ENCODE assay signal across 37 cellular contexts in the genomic region with DNA sequence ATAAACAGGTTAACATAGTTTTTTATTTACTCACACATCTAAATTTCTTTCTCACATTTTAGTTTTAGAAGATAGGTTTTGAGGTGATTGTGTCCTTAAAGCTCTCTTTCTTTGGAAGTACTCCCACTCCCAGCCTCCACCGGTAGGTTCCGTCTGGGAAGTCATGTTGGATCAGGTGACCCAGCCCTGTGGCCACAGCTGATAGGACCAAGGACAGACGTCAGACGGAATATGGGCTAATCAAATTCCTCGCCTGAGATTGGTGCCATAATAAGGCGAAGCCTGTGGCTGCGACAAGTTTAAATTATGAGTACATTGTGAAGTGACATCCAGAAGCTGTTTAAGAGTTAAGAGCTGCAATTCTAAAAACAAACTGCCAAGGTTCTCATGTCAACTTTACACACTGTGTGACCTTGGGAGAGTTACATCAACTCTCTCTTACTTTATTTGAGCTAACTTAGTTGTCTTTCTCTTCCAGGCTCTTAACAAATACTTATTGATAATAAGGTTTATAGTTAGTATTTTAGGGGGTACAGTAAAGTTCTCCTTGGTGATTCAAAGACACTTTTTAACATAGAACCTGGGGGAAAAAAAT.
"Had no signal": no experiment of that assay in that cellular context is flagged by ENCODE, and none has a peak within 500 bp of the region (broad histone marks: within the 10 kb centered on the region; RNA-seq: fewer than 3 reads in every experiment).

No MANE protein-coding gene starts in this region.

- H3K4me3 Mint-ChIP-seq: activated CD4-positive, alpha-beta memory T cell treated with anti-CD3 and anti-CD28 coated beads, Interleukin-2, amount 10 ng/mL, durations not matched to agents 7 days and 5 days; activated CD4-positive, alpha-beta T cell treated with anti-CD3 and anti-CD28 coated beads for 36 hours; activated CD4-positive, alpha-beta T cell treated with anti-CD3 and anti-CD28 coated beads, Interleukin-2, amount 10 ng/mL, durations not matched to agents 7 days and 5 days; activated CD8-positive, alpha-beta memory T cell treated with anti-CD3 and anti-CD28 coated beads, Interleukin-2, amount 10 ng/mL, durations not matched to agents 7 days and 5 days; activated CD8-positive, alpha-beta T cell treated with anti-CD3 and anti-CD28 coated beads, Interleukin-2, amount 10 ng/mL, durations not matched to agents 7 days and 5 days; activated naive CD4-positive, alpha-beta T cell treated with anti-CD3 and anti-CD28 coated beads, Interleukin-2, amount 10 ng/mL, durations not matched to agents 7 days and 5 days; activated naive CD4-positive, alpha-beta T cell treated with anti-CD3 and anti-CD28 coated beads, Interleukin-2, amount 50 U/mL, for 24 hours; activated naive CD8-positive, alpha-beta T cell; activated naive CD8-positive, alpha-beta T cell treated with anti-CD3 and anti-CD28 coated beads, Interleukin-2, amount 10 ng/mL, durations not matched to agents 7 days and 5 days; activated naive CD8-positive, alpha-beta T cell treated with anti-CD3 and anti-CD28 coated beads, Interleukin-2, amount 50 U/mL, for 24 hours; activated T-cell treated with anti-CD3 and anti-CD28 coated beads, Interleukin-2, amount 50 U/mL, for 24 hours; brain; T-helper 1 cell treated with Interleukin-12 subunit alpha and Interleukin-12 subunit beta and Interleukin-4 antibody, amounts not matched to agents 30 μg/mL and 1 μg/mL, for 36 hours; T-helper 2 cell treated with Interferon-gamma antibody and Interleukin-4, amounts not matched to agents 5 μg/mL and 100 μg/mL, for 36 hours; WTC11 had no signal

- H3K36me3 ChIP-seq: ascending aorta, cardiac muscle cell, WERI-Rb-1 had no signal

- H3K9me3 ChIP-seq: ascending aorta had no signal

- H3K9me3 Mint-ChIP-seq: activated naive CD8-positive, alpha-beta T cell treated with anti-CD3 and anti-CD28 coated beads, Interleukin-2, amount 10 ng/mL, durations not matched to agents 7 days and 5 days; T-helper 2 cell treated with Interferon-gamma antibody and Interleukin-4, amounts not matched to agents 5 μg/mL and 100 μg/mL, for 36 hours had no signal

- H3K27me3 Mint-ChIP-seq: activated naive CD4-positive, alpha-beta T cell treated with anti-CD3 and anti-CD28 coated beads, Interleukin-2, amount 10 ng/mL, durations not matched to agents 7 days and 5 days; brain had no signal

- H3K27ac ChIP-seq: ascending aorta, cardiac muscle cell, WERI-Rb-1 had no signal

- FAIRE-seq: bronchial epithelial cell had no signal

- H3K27ac Mint-ChIP-seq: activated CD4-positive, alpha-beta memory T cell treated with anti-CD3 and anti-CD28 coated beads, Interleukin-2, amount 10 ng/mL, durations not matched to agents 7 days and 5 days; activated CD4-positive, alpha-beta T cell treated with anti-CD3 and anti-CD28 coated beads for 36 hours; activated CD4-positive, alpha-beta T cell treated with anti-CD3 and anti-CD28 coated beads, Interleukin-2, amount 10 ng/mL, durations not matched to agents 7 days and 5 days; activated CD8-positive, alpha-beta memory T cell treated with anti-CD3 and anti-CD28 coated beads, Interleukin-2, amount 10 ng/mL, durations not matched to agents 7 days and 5 days; activated CD8-positive, alpha-beta T cell treated with anti-CD3 and anti-CD28 coated beads, Interleukin-2, amount 10 ng/mL, durations not matched to agents 7 days and 5 days; activated naive CD4-positive, alpha-beta T cell treated with anti-CD3 and anti-CD28 coated beads, Interleukin-2, amount 10 ng/mL, durations not matched to agents 7 days and 5 days; activated naive CD4-positive, alpha-beta T cell treated with anti-CD3 and anti-CD28 coated beads, Interleukin-2, amount 50 U/mL, for 24 hours; activated naive CD8-positive, alpha-beta T cell; activated naive CD8-positive, alpha-beta T cell treated with anti-CD3 and anti-CD28 coated beads, Interleukin-2, amount 10 ng/mL, durations not matched to agents 7 days and 5 days; activated naive CD8-positive, alpha-beta T cell treated with anti-CD3 and anti-CD28 coated beads, Interleukin-2, amount 50 U/mL, for 24 hours; activated T-cell treated with anti-CD3 and anti-CD28 coated beads, Interleukin-2, amount 50 U/mL, for 24 hours; activated T-helper 2 cell treated with anti-CD3 and anti-CD28 coated beads, Interferon-gamma antibody, Interleukin-2, Interleukin-4, amounts not matched to agents 10 μg/mL and 5 μg/mL and 100 μg/mL, durations not matched to agents 14 hours and 24 hours and 36 hours; brain; T-helper 1 cell treated with Interleukin-12 subunit alpha and Interleukin-12 subunit beta and Interleukin-4 antibody, amounts not matched to agents 30 μg/mL and 1 μg/mL, for 36 hours; T-helper 2 cell treated with Interferon-gamma antibody and Interleukin-4, amounts not matched to agents 5 μg/mL and 100 μg/mL, for 36 hours; WTC11 had no signal

- H3K27me3 ChIP-seq: ascending aorta, cardiac muscle cell had no signal

- ATAC-seq: activated CD4-positive, alpha-beta T cell treated with anti-CD3 and anti-CD28 coated beads for 36 hours; activated CD4-positive, CD25-positive, alpha-beta regulatory T cell treated with anti-CD3 and anti-CD28 coated beads, Interleukin-2, amount 50 U/mL, for 24 hours; activated CD8-positive, alpha-beta memory T cell treated with anti-CD3 and anti-CD28 coated beads, Interleukin-2, amount 10 ng/mL, durations not matched to agents 7 days and 5 days; activated CD8-positive, alpha-beta T cell treated with anti-CD3 and anti-CD28 coated beads, Interleukin-2, amount 10 ng/mL, durations not matched to agents 7 days and 5 days; activated naive CD8-positive, alpha-beta T cell treated with anti-CD3 and anti-CD28 coated beads, Interleukin-2, amount 50 U/mL, for 24 hours; WTC11 had no signal

- H3K36me3 Mint-ChIP-seq: activated CD8-positive, alpha-beta memory T cell treated with anti-CD3 and anti-CD28 coated beads, Interleukin-2, amount 10 ng/mL, durations not matched to agents 7 days and 5 days; activated naive CD4-positive, alpha-beta T cell treated with anti-CD3 and anti-CD28 coated beads, Interleukin-2, amount 10 ng/mL, durations not matched to agents 7 days and 5 days; activated naive CD8-positive, alpha-beta T cell treated with anti-CD3 and anti-CD28 coated beads, Interleukin-2, amount 10 ng/mL, durations not matched to agents 7 days and 5 days; brain had no signal

- H3K4me1 Mint-ChIP-seq: activated CD4-positive, alpha-beta memory T cell treated with anti-CD3 and anti-CD28 coated beads, Interleukin-2, amount 10 ng/mL, durations not matched to agents 7 days and 5 days; activated CD4-positive, alpha-beta T cell treated with anti-CD3 and anti-CD28 coated beads for 36 hours; activated CD4-positive, alpha-beta T cell treated with anti-CD3 and anti-CD28 coated beads, Interleukin-2, amount 10 ng/mL, durations not matched to agents 7 days and 5 days; activated CD8-positive, alpha-beta memory T cell treated with anti-CD3 and anti-CD28 coated beads, Interleukin-2, amount 10 ng/mL, durations not matched to agents 7 days and 5 days; activated naive CD4-positive, alpha-beta T cell treated with anti-CD3 and anti-CD28 coated beads, Interleukin-2, amount 10 ng/mL, durations not matched to agents 7 days and 5 days; activated naive CD4-positive, alpha-beta T cell treated with anti-CD3 and anti-CD28 coated beads, Interleukin-2, amount 50 U/mL, for 24 hours; activated naive CD8-positive, alpha-beta T cell treated with anti-CD3 and anti-CD28 coated beads, Interleukin-2, amount 10 ng/mL, durations not matched to agents 7 days and 5 days; activated naive CD8-positive, alpha-beta T cell treated with anti-CD3 and anti-CD28 coated beads, Interleukin-2, amount 50 U/mL, for 24 hours had no signal

- DNase-seq: activated CD4-positive, alpha-beta memory T cell treated with anti-CD3 and anti-CD28 coated beads, Interleukin-2, amount 10 ng/mL, durations not matched to agents 7 days and 5 days; activated CD4-positive, alpha-beta T cell treated with anti-CD3 and anti-CD28 coated beads for 1 hour; activated CD4-positive, alpha-beta T cell treated with anti-CD3 and anti-CD28 coated beads for 36 hours; activated CD4-positive, alpha-beta T cell treated with anti-CD3 and anti-CD28 coated beads for 48 hours; activated CD4-positive, alpha-beta T cell treated with anti-CD3 and anti-CD28 coated beads, Interleukin-2, amount 10 ng/mL, durations not matched to agents 7 days and 5 days; activated CD4-positive, alpha-beta T cell treated with anti-CD3 and anti-CD28 coated beads, Interleukin-2, amount 50 U/mL, for 48 hours; activated CD4-positive, CD25-positive, alpha-beta regulatory T cell; activated CD8-positive, alpha-beta memory T cell treated with anti-CD3 and anti-CD28 coated beads for 24 hours; activated CD8-positive, alpha-beta memory T cell treated with anti-CD3 and anti-CD28 coated beads, Interleukin-2, amount 10 ng/mL, durations not matched to agents 7 days and 5 days; activated CD8-positive, alpha-beta memory T cell treated with anti-CD3 and anti-CD28 coated beads, Interleukin-2, amount 50 U/mL, for 48 hours; activated CD8-positive, alpha-beta T cell treated with anti-CD3 and anti-CD28 coated beads, Interleukin-2, amount 10 ng/mL, durations not matched to agents 7 days and 5 days; activated effector memory CD4-positive, alpha-beta T cell treated with Interleukin-2 at 50 U/mL for 16 hours; activated gamma-delta T cell; activated naive CD4-positive, alpha-beta T cell treated with anti-CD3 and anti-CD28 coated beads, Interleukin-2, amount 10 ng/mL, durations not matched to agents 7 days and 5 days; activated naive CD4-positive, alpha-beta T cell treated with Interleukin-2 at 50 U/mL for 16 hours; activated naive CD8-positive, alpha-beta T cell treated with anti-CD3 and anti-CD28 coated beads, Interleukin-2, amount 10 ng/mL, durations not matched to agents 7 days and 5 days; activated naive CD8-positive, alpha-beta T cell treated with anti-CD3 and anti-CD28 coated beads, Interleukin-2, amount 50 U/mL, for 24 hours; activated T-cell treated with anti-CD3 and anti-CD28 coated beads, Interleukin-2, amount 50 U/mL, for 24 hours; activated T-cell treated with anti-CD3 and anti-CD28 coated beads, Interleukin-2, amount 50 U/mL, for 48 hours; amygdala; anterior cingulate cortex; central memory CD4-positive, alpha-beta T cell; T-helper 1 cell; T-helper 2 cell; T-helper 9 cell; WERI-Rb-1 had no signal

- H3K4me3 ChIP-seq: ascending aorta, cardiac muscle cell had no signal

- H3K4me1 ChIP-seq: ascending aorta had no signal
